ENCODE assay signal across 22 cellular contexts in the genomic region with DNA sequence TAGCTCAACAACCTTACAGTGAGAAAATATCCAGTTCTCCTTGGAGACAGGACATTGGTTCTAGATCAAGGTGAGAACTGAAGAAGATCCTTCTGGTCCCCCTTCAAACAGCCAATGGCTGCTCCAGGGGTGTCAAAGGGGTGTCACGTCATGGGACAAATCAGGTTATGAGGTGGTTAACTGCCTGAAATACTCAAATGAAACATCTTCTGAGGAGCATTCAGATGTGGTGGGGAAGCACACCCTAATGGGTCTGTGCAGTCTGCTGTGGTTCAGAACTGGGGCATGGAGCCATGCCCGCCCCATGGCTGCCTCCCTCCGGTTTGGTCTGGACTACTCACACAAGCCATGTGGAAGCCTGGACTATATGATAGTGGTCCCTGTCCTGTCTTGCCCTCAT.
"Had no signal": no experiment of that assay in that cellular context is flagged by ENCODE, and none has a peak within 500 bp of the region (broad histone marks: within the 10 kb centered on the region; RNA-seq: fewer than 3 reads in every experiment).

No MANE protein-coding gene starts in this region.

- H3K27ac ChIP-seq: HL-60, KMS-11 had no signal

- H3K4me1 Mint-ChIP-seq: IgD-negative memory B cell had no signal

- H3K4me2 ChIP-seq: KMS-11, SK-N-SH had no signal

- H3K9me2 ChIP-seq: SK-N-SH had no signal

- H3K27ac Mint-ChIP-seq: IgD-negative memory B cell had no signal

- DNase-seq: Kasumi-1, MM.1S, NCI-H1092 treated with DMSO at 0.1 percent for 48 hours, NCI-H1436, NCI-H187, NCI-H2029, NCI-H2081 treated with DMSO at 0.1 percent for 48 hours, NCI-H2171, NCI-H226, NCI-H446, NCI-H510A, NCI-H524 treated with DMSO at 0.1 percent for 48 hours, NCI-H69, NCI-H774, Right ventricle myocardium superior, RPMI8226, SIG-M5, SK-N-SH had no signal

- H3K9me3 Mint-ChIP-seq: IgD-negative memory B cell had no signal

- H3K36me3 Mint-ChIP-seq: IgD-negative memory B cell had no signal

- ATAC-seq: K562 had no signal

- H3K9me3 ChIP-seq: SK-N-SH had no signal

- H3K4me3 ChIP-seq: K562 had no signal

- H3K4me3 Mint-ChIP-seq: IgD-negative memory B cell had no signal
